1 cellular context compared by ENCODE assay signal in the genomic region with DNA sequence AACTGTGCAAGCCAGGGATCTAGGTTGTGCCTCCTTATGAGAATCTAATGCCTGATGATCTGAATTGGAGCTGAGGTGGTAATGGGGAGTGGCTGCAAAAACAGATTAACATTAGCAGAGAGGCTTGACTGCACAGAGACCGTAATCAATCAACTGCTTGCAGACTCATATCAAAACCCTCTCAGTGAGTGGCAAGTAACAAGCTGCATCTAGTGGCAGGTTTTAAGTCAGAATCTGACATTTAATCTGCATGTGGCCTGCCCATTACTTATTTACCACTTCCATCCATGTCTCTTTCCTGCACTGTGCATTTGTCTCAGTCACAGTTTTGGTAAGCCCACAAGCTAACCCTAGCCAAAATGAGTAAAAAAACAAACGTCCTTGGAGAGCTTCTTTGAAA.
TF ChIP-seq lines count a peak whose summit lies in the region.

No MANE protein-coding gene starts in this region.

TF ChIP-seq in GM12878, 131 proteins besides CTCF, POLR2A, EP300 and RAD21:
- 0 out of 2 replicates have a peak, but pooled peaks have one; percentile 17 for TF ChIP-seq JUNB (IDR thresholded peaks at IDR 0.05)
- TF ChIP-seq ZNF622 (IDR thresholded peaks at IDR 0.05), result no peak
- TF ChIP-seq MTA2 (IDR thresholded peaks at IDR 0.05; ENCODE audit: low read depth), result 0 out of 2 replicates have a peak, but pooled peaks have one; percentile 21
- TF ChIP-seq PKNOX1 (IDR thresholded peaks at IDR 0.05), result peak; percentile 84
- TF ChIP-seq ZBTB4 (CRISPR knock-in tag; IDR thresholded peaks at IDR 0.05), result no peak
- TF ChIP-seq PBX3 (IDR thresholded peaks at IDR 0.05; ENCODE audit: insufficient replicate concordance, low read depth, low read length), result peak; percentile 60
- TF ChIP-seq SREBF2 (IDR thresholded peaks at IDR 0.05; ENCODE audit: low read length), result no peak
- no peak for TF ChIP-seq NFYA (IDR thresholded peaks at IDR 0.05; ENCODE audit: borderline replicate concordance, low read depth, low read length)
